In the genomic region with DNA sequence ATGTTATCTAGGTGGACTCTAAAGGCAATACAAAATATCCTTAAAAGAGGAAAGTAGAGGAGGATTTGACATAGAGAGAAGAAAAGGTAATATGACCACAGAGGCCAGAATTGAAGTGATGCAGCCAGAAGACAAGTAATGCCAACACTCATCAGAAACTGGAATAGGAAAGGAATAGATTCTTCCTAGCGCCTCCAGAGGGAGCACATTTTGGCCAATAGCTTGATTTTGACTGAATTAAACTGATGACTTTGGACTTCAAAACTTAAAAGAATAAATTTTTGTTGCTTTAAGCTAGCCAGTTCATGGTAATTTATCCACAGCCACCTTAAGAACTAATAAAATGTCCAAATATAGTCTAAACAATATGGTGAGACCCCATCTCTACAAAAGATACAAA, we compare ENCODE assay signal across 17 cellular contexts.
"Had no signal": no experiment of that assay in that cellular context is flagged by ENCODE, and none has a peak within 500 bp of the region (broad histone marks: within the 10 kb centered on the region; RNA-seq: fewer than 3 reads in every experiment).

No MANE protein-coding gene starts in this region.

- ATAC-seq: activated T-helper 17 cell treated with anti-CD3 and anti-CD28 coated beads, Interleukin-2, amount 50 U/mL, for 72 hours; natural killer cell treated with Interleukin-12 subunit alpha and Interleukin-12 subunit beta and Interleukin-15 and Interleukin-18, amount 100 ng/mL, for 72 hours; right lobe of liver; stimulated activated naive CD8-positive, alpha-beta T cell treated with anti-CD3 and anti-CD28 coated beads, Interleukin-15, Interleukin-2, amounts not matched to agents 100 U/mL and 50 U/mL, for 24 hours had no signal

- H3K4me1 ChIP-seq: prostate gland, right lobe of liver, transverse colon had no signal

- H3K4me3 ChIP-seq: prostate gland, right lobe of liver, smooth muscle cell, transverse colon had no signal

- H3K9me3 ChIP-seq: prostate gland, right lobe of liver had no signal

- DNase-seq: activated CD4-positive, alpha-beta T cell treated with anti-CD3 and anti-CD28 coated beads for 1 hour; activated CD4-positive, alpha-beta T cell treated with anti-CD3 and anti-CD28 coated beads, Interleukin-2, amount 50 U/mL, for 4 hours; activated naive CD4-positive, alpha-beta T cell treated with Interleukin-2 at 50 U/mL for 16 hours; activated T-cell treated with anti-CD3 and anti-CD28 coated beads for 4 hours; anterior cingulate cortex; brain microvascular endothelial cell; effector CD8-positive, alpha-beta T cell; head of caudate nucleus; occipital lobe; right lobe of liver; stimulated activated naive CD8-positive, alpha-beta T cell treated with anti-CD3 and anti-CD28 coated beads, Interleukin-15, Interleukin-2, amounts not matched to agents 100 U/mL and 50 U/mL, for 24 hours; transverse colon had no signal

- H3K27me3 ChIP-seq: brain microvascular endothelial cell, right lobe of liver, transverse colon had no signal

- H3K4me2 ChIP-seq: smooth muscle cell had no signal

- H3K27ac ChIP-seq: brain microvascular endothelial cell, prostate gland, right lobe of liver, transverse colon had no signal

- H3K36me3 ChIP-seq: brain microvascular endothelial cell, prostate gland, right lobe of liver, transverse colon had no signal

- FAIRE-seq: frontal cortex had no signal
